In the genomic region with DNA sequence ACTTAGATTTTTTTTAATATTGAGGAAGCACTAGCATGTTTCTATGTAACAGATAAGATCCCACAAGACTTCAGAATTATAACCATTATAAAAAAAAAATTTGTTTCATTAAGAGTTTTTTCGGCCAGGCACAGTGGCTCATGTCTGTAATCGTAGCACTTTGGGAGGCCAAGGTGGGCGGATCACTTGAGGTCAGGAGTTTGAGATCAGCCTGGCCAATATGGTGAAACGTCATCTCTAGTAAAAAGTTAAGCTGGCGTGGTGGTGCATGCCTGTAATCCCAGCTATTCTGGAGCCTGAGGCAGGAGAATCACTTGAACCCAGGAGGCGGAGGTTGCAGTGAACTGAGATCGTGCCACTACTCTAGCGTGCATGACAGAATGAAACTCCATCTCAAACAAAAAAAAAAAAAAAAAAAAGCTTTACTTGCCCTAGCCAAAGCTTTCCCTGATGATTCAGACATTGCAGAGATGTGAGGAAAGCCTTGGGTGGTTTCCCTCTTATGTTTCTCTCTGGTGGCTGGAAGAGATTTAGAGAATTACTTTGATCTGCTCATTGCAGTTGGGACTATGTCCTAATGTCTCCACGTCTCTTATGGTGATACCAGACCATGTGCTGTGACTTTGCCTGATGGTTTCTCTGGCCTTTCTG, we compare ENCODE assay signal across 1 cellular context.
TF ChIP-seq lines count a peak whose summit lies in the region.

No MANE protein-coding gene starts in this region.

TF ChIP-seq in GM23338, 12 proteins besides CTCF, POLR2A, EP300 and RAD21 (continued from another document):
- TF ChIP-seq, protein P1, sequence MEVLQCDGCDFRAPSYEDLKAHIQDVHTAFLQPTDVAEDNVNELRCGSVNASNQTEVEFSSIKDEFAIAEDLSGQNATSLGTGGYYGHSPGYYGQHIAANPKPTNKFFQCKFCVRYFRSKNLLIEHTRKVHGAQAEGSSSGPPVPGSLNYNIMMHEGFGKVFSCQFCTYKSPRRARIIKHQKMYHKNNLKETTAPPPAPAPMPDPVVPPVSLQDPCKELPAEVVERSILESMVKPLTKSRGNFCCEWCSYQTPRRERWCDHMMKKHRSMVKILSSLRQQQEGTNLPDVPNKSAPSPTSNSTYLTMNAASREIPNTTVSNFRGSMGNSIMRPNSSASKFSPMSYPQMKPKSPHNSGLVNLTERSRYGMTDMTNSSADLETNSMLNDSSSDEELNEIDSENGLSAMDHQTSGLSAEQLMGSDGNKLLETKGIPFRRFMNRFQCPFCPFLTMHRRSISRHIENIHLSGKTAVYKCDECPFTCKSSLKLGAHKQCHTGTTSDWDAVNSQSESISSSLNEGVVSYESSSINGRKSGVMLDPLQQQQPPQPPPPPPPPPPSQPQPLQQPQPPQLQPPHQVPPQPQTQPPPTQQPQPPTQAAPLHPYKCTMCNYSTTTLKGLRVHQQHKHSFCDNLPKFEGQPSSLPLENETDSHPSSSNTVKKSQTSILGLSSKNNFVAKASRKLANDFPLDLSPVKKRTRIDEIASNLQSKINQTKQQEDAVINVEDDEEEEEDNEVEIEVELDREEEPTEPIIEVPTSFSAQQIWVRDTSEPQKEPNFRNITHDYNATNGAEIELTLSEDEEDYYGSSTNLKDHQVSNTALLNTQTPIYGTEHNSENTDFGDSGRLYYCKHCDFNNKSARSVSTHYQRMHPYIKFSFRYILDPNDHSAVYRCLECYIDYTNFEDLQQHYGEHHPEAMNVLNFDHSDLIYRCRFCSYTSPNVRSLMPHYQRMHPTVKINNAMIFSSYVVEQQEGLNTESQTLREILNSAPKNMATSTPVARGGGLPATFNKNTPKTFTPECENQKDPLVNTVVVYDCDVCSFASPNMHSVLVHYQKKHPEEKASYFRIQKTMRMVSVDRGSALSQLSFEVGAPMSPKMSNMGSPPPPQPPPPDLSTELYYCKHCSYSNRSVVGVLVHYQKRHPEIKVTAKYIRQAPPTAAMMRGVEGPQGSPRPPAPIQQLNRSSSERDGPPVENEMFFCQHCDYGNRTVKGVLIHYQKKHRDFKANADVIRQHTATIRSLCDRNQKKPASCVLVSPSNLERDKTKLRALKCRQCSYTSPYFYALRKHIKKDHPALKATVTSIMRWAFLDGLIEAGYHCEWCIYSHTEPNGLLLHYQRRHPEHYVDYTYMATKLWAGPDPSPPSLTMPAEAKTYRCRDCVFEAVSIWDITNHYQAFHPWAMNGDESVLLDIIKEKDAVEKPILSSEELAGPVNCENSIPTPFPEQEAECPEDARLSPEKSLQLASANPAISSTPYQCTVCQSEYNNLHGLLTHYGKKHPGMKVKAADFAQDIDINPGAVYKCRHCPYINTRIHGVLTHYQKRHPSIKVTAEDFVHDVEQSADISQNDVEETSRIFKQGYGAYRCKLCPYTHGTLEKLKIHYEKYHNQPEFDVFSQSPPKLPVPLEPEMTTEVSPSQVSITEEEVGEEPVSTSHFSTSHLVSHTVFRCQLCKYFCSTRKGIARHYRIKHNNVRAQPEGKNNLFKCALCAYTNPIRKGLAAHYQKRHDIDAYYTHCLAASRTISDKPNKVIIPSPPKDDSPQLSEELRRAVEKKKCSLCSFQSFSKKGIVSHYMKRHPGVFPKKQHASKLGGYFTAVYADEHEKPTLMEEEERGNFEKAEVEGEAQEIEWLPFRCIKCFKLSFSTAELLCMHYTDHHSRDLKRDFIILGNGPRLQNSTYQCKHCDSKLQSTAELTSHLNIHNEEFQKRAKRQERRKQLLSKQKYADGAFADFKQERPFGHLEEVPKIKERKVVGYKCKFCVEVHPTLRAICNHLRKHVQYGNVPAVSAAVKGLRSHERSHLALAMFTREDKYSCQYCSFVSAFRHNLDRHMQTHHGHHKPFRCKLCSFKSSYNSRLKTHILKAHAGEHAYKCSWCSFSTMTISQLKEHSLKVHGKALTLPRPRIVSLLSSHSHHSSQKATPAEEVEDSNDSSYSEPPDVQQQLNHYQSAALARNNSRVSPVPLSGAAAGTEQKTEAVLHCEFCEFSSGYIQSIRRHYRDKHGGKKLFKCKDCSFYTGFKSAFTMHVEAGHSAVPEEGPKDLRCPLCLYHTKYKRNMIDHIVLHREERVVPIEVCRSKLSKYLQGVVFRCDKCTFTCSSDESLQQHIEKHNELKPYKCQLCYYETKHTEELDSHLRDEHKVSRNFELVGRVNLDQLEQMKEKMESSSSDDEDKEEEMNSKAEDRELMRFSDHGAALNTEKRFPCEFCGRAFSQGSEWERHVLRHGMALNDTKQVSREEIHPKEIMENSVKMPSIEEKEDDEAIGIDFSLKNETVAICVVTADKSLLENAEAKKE (CRISPR knock-in tag; IDR thresholded peaks at IDR 0.05) = no peak
- TF ChIP-seq EZH2 (IDR thresholded peaks at IDR 0.05; ENCODE audit: low read depth, unreplicated experiment) (no peak), POLR2AphosphoS5 (IDR thresholded peaks at IDR 0.05; ENCODE audit: low read depth) (no peak), EZH2phosphoT487 (IDR thresholded peaks at IDR 0.05; ENCODE audit: unreplicated experiment) (no peak)
TF ChIP-seq in GM23338: peak in this region for 0.
